ENCODE assay signal across 2 cellular contexts in the genomic region with DNA sequence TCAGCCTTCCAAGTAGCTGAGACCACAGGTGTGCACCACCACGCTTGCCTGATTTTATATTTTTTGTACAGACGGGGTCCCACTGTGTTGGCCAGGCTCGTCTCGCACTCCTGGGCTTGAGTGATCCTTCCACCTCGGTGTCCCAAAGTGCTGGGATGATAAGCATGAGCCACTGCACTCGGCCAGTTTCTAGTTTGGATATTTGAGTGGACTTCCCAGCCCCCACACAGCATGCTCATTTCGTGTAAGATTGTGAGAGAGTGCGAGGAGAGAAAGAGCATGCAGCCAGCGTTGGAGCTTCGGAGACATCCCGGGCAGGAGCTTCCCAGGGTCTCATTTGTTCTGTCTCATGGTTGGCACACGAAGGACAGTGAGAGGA.
TF ChIP-seq lines count a peak whose summit lies in the region.

No MANE protein-coding gene starts in this region.

TF ChIP-seq in K562, 482 proteins besides CTCF, POLR2A, EP300 and RAD21 (continues in another document):
- TF ChIP-seq, protein P1, sequence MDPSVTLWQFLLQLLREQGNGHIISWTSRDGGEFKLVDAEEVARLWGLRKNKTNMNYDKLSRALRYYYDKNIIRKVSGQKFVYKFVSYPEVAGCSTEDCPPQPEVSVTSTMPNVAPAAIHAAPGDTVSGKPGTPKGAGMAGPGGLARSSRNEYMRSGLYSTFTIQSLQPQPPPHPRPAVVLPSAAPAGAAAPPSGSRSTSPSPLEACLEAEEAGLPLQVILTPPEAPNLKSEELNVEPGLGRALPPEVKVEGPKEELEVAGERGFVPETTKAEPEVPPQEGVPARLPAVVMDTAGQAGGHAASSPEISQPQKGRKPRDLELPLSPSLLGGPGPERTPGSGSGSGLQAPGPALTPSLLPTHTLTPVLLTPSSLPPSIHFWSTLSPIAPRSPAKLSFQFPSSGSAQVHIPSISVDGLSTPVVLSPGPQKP (CRISPR knock-in tag; IDR thresholded peaks at IDR 0.05): no peak
- TF ChIP-seq ZNF707 (CRISPR knock-in tag; conservative IDR thresholded peaks at IDR 0.05) (no peak), E2F1 (CRISPR knock-in tag; IDR thresholded peaks at IDR 0.05) (no peak), NEUROD1 (IDR thresholded peaks at IDR 0.05; ENCODE audit: borderline replicate concordance, low read depth, low read length, partially characterized antibody) (no peak), ZNF551 (CRISPR knock-in tag; IDR thresholded peaks at IDR 0.05) (no peak), CBX1 (IDR thresholded peaks at IDR 0.05; ENCODE audit: low read depth) (no peak), EGR1 (conservative IDR thresholded peaks at IDR 0.05) (no peak)
- TF ChIP-seq, protein P2, sequence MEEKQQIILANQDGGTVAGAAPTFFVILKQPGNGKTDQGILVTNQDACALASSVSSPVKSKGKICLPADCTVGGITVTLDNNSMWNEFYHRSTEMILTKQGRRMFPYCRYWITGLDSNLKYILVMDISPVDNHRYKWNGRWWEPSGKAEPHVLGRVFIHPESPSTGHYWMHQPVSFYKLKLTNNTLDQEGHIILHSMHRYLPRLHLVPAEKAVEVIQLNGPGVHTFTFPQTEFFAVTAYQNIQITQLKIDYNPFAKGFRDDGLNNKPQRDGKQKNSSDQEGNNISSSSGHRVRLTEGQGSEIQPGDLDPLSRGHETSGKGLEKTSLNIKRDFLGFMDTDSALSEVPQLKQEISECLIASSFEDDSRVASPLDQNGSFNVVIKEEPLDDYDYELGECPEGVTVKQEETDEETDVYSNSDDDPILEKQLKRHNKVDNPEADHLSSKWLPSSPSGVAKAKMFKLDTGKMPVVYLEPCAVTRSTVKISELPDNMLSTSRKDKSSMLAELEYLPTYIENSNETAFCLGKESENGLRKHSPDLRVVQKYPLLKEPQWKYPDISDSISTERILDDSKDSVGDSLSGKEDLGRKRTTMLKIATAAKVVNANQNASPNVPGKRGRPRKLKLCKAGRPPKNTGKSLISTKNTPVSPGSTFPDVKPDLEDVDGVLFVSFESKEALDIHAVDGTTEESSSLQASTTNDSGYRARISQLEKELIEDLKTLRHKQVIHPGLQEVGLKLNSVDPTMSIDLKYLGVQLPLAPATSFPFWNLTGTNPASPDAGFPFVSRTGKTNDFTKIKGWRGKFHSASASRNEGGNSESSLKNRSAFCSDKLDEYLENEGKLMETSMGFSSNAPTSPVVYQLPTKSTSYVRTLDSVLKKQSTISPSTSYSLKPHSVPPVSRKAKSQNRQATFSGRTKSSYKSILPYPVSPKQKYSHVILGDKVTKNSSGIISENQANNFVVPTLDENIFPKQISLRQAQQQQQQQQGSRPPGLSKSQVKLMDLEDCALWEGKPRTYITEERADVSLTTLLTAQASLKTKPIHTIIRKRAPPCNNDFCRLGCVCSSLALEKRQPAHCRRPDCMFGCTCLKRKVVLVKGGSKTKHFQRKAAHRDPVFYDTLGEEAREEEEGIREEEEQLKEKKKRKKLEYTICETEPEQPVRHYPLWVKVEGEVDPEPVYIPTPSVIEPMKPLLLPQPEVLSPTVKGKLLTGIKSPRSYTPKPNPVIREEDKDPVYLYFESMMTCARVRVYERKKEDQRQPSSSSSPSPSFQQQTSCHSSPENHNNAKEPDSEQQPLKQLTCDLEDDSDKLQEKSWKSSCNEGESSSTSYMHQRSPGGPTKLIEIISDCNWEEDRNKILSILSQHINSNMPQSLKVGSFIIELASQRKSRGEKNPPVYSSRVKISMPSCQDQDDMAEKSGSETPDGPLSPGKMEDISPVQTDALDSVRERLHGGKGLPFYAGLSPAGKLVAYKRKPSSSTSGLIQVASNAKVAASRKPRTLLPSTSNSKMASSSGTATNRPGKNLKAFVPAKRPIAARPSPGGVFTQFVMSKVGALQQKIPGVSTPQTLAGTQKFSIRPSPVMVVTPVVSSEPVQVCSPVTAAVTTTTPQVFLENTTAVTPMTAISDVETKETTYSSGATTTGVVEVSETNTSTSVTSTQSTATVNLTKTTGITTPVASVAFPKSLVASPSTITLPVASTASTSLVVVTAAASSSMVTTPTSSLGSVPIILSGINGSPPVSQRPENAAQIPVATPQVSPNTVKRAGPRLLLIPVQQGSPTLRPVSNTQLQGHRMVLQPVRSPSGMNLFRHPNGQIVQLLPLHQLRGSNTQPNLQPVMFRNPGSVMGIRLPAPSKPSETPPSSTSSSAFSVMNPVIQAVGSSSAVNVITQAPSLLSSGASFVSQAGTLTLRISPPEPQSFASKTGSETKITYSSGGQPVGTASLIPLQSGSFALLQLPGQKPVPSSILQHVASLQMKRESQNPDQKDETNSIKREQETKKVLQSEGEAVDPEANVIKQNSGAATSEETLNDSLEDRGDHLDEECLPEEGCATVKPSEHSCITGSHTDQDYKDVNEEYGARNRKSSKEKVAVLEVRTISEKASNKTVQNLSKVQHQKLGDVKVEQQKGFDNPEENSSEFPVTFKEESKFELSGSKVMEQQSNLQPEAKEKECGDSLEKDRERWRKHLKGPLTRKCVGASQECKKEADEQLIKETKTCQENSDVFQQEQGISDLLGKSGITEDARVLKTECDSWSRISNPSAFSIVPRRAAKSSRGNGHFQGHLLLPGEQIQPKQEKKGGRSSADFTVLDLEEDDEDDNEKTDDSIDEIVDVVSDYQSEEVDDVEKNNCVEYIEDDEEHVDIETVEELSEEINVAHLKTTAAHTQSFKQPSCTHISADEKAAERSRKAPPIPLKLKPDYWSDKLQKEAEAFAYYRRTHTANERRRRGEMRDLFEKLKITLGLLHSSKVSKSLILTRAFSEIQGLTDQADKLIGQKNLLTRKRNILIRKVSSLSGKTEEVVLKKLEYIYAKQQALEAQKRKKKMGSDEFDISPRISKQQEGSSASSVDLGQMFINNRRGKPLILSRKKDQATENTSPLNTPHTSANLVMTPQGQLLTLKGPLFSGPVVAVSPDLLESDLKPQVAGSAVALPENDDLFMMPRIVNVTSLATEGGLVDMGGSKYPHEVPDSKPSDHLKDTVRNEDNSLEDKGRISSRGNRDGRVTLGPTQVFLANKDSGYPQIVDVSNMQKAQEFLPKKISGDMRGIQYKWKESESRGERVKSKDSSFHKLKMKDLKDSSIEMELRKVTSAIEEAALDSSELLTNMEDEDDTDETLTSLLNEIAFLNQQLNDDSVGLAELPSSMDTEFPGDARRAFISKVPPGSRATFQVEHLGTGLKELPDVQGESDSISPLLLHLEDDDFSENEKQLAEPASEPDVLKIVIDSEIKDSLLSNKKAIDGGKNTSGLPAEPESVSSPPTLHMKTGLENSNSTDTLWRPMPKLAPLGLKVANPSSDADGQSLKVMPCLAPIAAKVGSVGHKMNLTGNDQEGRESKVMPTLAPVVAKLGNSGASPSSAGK (IDR thresholded peaks at IDR 0.05): peak; percentile 44; the same call in 1 of the 2 replicates

TF ChIP-seq in HepG2, 621 proteins besides CTCF, POLR2A, EP300 and RAD21:
- 0 out of 2 replicates have a peak, but pooled peaks have one; percentile 5 for TF ChIP-seq MAX (IDR thresholded peaks at IDR 0.05)
- peak; percentile 65 for TF ChIP-seq ZNF121 (CRISPR knock-in tag; IDR thresholded peaks at IDR 0.05)
- TF ChIP-seq GATAD1 (CRISPR knock-in tag; IDR thresholded peaks at IDR 0.05): no peak
- no peak for TF ChIP-seq ZNF550 (CRISPR knock-in tag; IDR thresholded peaks at IDR 0.05; ENCODE audit: borderline replicate concordance)
